8 cellular contexts compared by ENCODE assay signal in the genomic region with DNA sequence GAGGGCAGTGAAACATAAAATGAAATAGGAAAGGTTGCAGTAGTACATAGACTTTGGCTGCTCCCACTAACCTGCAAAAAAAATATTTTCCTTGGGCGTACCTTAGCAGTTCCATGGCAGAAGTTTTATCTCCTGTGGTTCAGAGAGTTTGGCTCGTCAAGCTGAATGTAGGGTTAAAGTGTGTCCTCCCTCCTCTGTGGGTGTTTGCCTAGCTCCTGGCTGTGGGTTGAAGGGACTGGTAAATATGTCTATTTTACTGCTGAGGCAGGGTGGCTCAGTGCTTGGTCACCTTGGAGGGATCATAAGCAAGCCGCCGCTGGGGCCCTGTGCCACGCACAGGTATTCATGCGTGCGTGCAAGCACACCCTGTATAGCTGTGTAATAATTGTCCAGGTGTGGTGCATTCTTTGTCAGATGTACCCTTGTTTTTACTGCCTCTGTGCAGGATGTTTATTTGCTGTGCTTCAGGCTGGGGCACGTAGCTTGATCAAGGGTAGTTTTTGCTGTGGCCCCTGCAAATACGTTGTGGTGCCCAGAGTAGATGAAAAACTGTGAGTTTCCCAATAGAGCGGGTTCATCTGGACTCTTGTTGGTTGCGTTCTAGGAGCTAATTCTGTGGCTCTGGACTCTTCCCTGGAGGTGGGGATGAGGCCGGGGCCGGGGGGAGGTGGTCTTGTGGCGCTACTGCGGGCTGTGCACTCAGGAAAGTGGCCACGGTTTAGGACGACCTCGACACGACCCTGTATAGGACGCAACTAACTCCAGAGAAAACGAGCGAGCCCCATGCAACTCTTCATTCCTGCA. TPM values are rescaled to one million over a fixed set of nuclear protein-coding genes. Genes with fewer than 3 reads are reported as not detected.
DNase-seq lines count a peak whose midpoint lies in the region; ATAC-seq and FAIRE-seq lines count a peak whose summit lies in the region.

No MANE protein-coding gene starts in this region.

- peak; percentile 14 for ATAC-seq in HG03571 (IDR thresholded peaks at IDR 0.05; ENCODE audit: unreplicated experiment)

- peaks cover 80 to 88% of the 10 kb centered on the region in 2 donors for H3K4me1 Mint-ChIP-seq in immature natural killer cell

- H3K4me3 ChIP-seq in GM08714 (ENCODE audit: low read length): peak overlapping the region; percentile 77

- FAIRE-seq in HTR-8/SVneo (lab: Jason Lieb, UNC): no peak

- H3K27ac Mint-ChIP-seq in immature natural killer cell: peak overlapping the region; percentile 84 to 100 (median 92)

- H3K36me3 Mint-ChIP-seq in immature natural killer cell: peaks cover 0 to 11% (median 8%) of the 10 kb centered on the region in 3 donors

- H3K9me3 Mint-ChIP-seq in immature natural killer cell: no peaks in the 10 kb centered on the region

- peak; percentile 49 for DNase-seq in activated naive CD4-positive, alpha-beta T cell treated with Interleukin-2 at 50 U/mL for 16 hours
- DNase-seq in immature natural killer cell (peak in 2 of 3 donors; percentile 44 to 55), OCI-M1 (lab: John Stamatoyannopoulos, UW) (no peak), NCI-H774 (lab: John Stamatoyannopoulos, UW) (no peak), HTR-8/SVneo (ENCODE audit: insufficient read length, low spot score) (no peak)
- DNase-seq in stimulated activated naive CD4-positive, alpha-beta T cell (lab: John Stamatoyannopoulos, UW): peak in 5 of 6 experiments; percentile 34 to 66 (median 56)

- H3K4me3 Mint-ChIP-seq in immature natural killer cell: peak overlapping the region; percentile 79 to 99 (median 94)

- peaks cover 10 to 20% (median 13%) of the 10 kb centered on the region in 3 donors for H3K27me3 Mint-ChIP-seq in immature natural killer cell (ENCODE audit: low read depth in 3 of 3)

RNA-seq across cellular contexts. Expression of gene SORL1, which starts 0.7 kb away (rescaled TPM):
- polyA plus RNA-seq in immature natural killer cell: 100 to 1,000 TPM; 125 to 281 (median 189) TPM

Comparison
In these comparisons a context has a peak if more than half of its experiments do, and no peak if none do; other contexts are left out.
1. DNase-seq: peak in activated naive CD4-positive, alpha-beta T cell treated with Interleukin-2 at 50 U/mL for 16 hours (single experiment), immature natural killer cell (2 of 3) and stimulated activated naive CD4-positive, alpha-beta T cell (5 of 6); none in OCI-M1 (single experiment), NCI-H774 (single experiment) and HTR-8/SVneo (single experiment).